In genomic region chr5:76401801-76402250, GRCh38 we compare ENCODE assay signal across 8 cellular contexts. TPM values are rescaled to one million over a fixed set of nuclear protein-coding genes. Genes with fewer than 3 reads are reported as not detected.
DNase-seq lines count a peak whose midpoint lies in the region; ATAC-seq, FAIRE-seq and TF ChIP-seq lines count a peak whose summit lies in the region.

No MANE protein-coding gene starts in this region.

- in situ Hi-C loops in GM13977 (cut with MboI; ENCODE audit: low pct_unique_long_range_greater_than_20kb, low sequenced_read_pairs, unreplicated experiment), result loop anchor here (10.0 kb wide), 1 partner anchor 143 kb away; no protein-coding TSS in a partner anchor
- in situ Hi-C loops in HepG2 (cut with HindIII; ENCODE audit: extremely low pct_ligation_motif_present, low pct_unique_long_range_greater_than_20kb), result loop anchor here (5.0 kb wide), 2 partner anchors 55 to 140 kb away; no protein-coding TSS in a partner anchor

- H2AFZ ChIP-seq in HepG2 (ENCODE audit: low read length), result no peak overlapping the region
- H2AFZ ChIP-seq in osteoblast (ENCODE audit: low read length), result no peak overlapping the region

- H3K4me1 Mint-ChIP-seq in activated CD8-positive, alpha-beta T cell treated with anti-CD3 and anti-CD28 coated beads for 36 hours (ENCODE audit: low read depth), result peaks cover 44% of the 10 kb centered on the region

- H3K9me3 ChIP-seq in HepG2 (ENCODE audit: low read length), result no peaks in the 10 kb centered on the region
- H3K9me3 ChIP-seq in thoracic aorta, result no peaks in the 10 kb centered on the region
- H3K9me3 ChIP-seq in osteoblast (ENCODE audit: low read depth, low read length), result no peaks in the 10 kb centered on the region

- H3K4me2 ChIP-seq in HepG2 (ENCODE audit: low read depth, low read length), result peak overlapping the region; percentile 90
- H3K4me2 ChIP-seq in osteoblast (ENCODE audit: insufficient read depth, low read length), result no peak overlapping the region

- peaks cover 48% of the 10 kb centered on the region for H3K4me1 ChIP-seq in HepG2 (ENCODE audit: insufficient read depth, low read length)
- peaks cover 0 to 16% of the 10 kb centered on the region in 2 donors for H3K4me1 ChIP-seq in thoracic aorta (ENCODE audit: control insufficient read depth in 1 of 2, low read depth in 2 of 2)
- H3K4me1 ChIP-seq in osteoblast (ENCODE audit: insufficient read depth, low read length), result no peaks in the 10 kb centered on the region

- peaks cover 2% of the 10 kb centered on the region for H3K36me3 Mint-ChIP-seq in activated CD8-positive, alpha-beta T cell treated with anti-CD3 and anti-CD28 coated beads for 36 hours (ENCODE audit: low read depth)

- no TSS peak for BruUV-seq in HepG2 (replicated peaks; lab: Mats Ljungman, UMichigan)

- no peaks in the 10 kb centered on the region for H4K20me1 ChIP-seq in HepG2 (ENCODE audit: insufficient read depth, low read length)
- H4K20me1 ChIP-seq in osteoblast (ENCODE audit: insufficient read depth, low read length), result no peaks in the 10 kb centered on the region

- CTCF ChIA-PET in activated CD8-positive, alpha-beta T cell treated with anti-CD3 and anti-CD28 coated beads for 36 hours (lab: Charles Lee), result interaction anchor here (0.8 to 5.1 kb wide), 13 partner anchors 8 to 227 kb away, joined by 3 to 62 read pairs (median 5); no protein-coding TSS in a partner anchor
- CTCF ChIA-PET in HepG2 (lab: Yijun Ruan, JAX; ENCODE audit: low intra/inter-chr PET ratio, low total read pairs), result interaction anchor here (1.8 to 2.9 kb wide), 2 partner anchors 64 to 143 kb away, joined by 5 to 21 read pairs; no protein-coding TSS in a partner anchor

- H3K27ac ChIP-seq in HepG2 (ENCODE audit: extremely low read length, insufficient read depth, low read length), result no peak overlapping the region
- peak overlapping the region in 1 of 2 donors; percentile 13 for H3K27ac ChIP-seq in thoracic aorta
- H3K27ac ChIP-seq in osteoblast (ENCODE audit: low read depth, low read length), result no peak overlapping the region

- H3K9ac ChIP-seq in HepG2 (ENCODE audit: insufficient read depth, low read depth, low read length), result peak overlapping the region; percentile 92; the same call in 1 of the 2 replicates

- no peak for TF ChIP-seq POLR2A in HepG2 (IDR thresholded peaks at IDR 0.05; ENCODE audit: insufficient read depth in 1 of 2, low read depth in 2 of 2, low read length in 2 of 2)

- peak overlapping the region; percentile 98 for H3K27ac Mint-ChIP-seq in activated CD8-positive, alpha-beta T cell treated with anti-CD3 and anti-CD28 coated beads for 36 hours

- H3K36me3 ChIP-seq in HepG2 (replicated peaks in 1 of 2; ENCODE audit: control insufficient read depth in 1 of 2, insufficient read depth in 2 of 2, low read length in 2 of 2) (no peaks in the 10 kb centered on the region), thoracic aorta (no peaks in the 10 kb centered on the region), osteoblast (ENCODE audit: insufficient read depth, low read length) (no peaks in the 10 kb centered on the region)

- peak overlapping the region; percentile 64 to 90 (median 77) for H3K4me3 ChIP-seq in HepG2 (replicated peaks in 1 of 3; ENCODE audit: insufficient read depth in 1 of 3, low read depth in 2 of 3, low read length in 3 of 3)
- H3K4me3 ChIP-seq in thoracic aorta, result peak overlapping the region; percentile 79
- no peak overlapping the region for H3K4me3 ChIP-seq in osteoblast (ENCODE audit: insufficient read depth, low read length)

- peaks cover 28% of the 10 kb centered on the region for H3K79me2 ChIP-seq in HepG2 (ENCODE audit: insufficient read depth, low read length)
- no peaks in the 10 kb centered on the region for H3K79me2 ChIP-seq in osteoblast (ENCODE audit: insufficient read depth, low read length)

- no peak for TF ChIP-seq EP300 in HepG2 (IDR thresholded peaks at IDR 0.05; ENCODE audit: low read depth in 2 of 2, low read length in 2 of 2)
- no peak for TF ChIP-seq EP300 in HepG2 (CRISPR knock-in tag; IDR thresholded peaks at IDR 0.05; ENCODE audit: borderline replicate concordance)

- DNase-seq in GM13977 (ENCODE audit: low spot score) (peak; percentile 31), HepG2 (ENCODE audit: low spot score) (no peak), thoracic aorta (ENCODE audit: low spot score) (no peak), osteoblast (ENCODE audit: insufficient read length, low spot score, missing footprints) (no peak), NCI-H1930 (lab: John Stamatoyannopoulos, UW) (no peak)
- DNase-seq in activated CD8-positive, alpha-beta T cell treated with anti-CD3 and anti-CD28 coated beads for 36 hours, result peak; percentile 49

- intact Hi-C loops in activated CD8-positive, alpha-beta T cell treated with anti-CD3 and anti-CD28 coated beads for 36 hours (cut with micrococcal nuclease), result loop anchor here (5.0 kb wide), 1 partner anchor 75 kb away; no protein-coding TSS in a partner anchor
- intact Hi-C loops in HepG2 (cut with micrococcal nuclease; ENCODE audit: unreplicated experiment), result loop anchor here (5.0 kb wide), 3 partner anchors 35 to 180 kb away; no protein-coding TSS in a partner anchor

- no peaks in the 10 kb centered on the region for H3K9me3 Mint-ChIP-seq in activated CD8-positive, alpha-beta T cell treated with anti-CD3 and anti-CD28 coated beads for 36 hours

- POLR2A ChIA-PET in activated CD8-positive, alpha-beta T cell treated with anti-CD3 and anti-CD28 coated beads for 36 hours (lab: Charles Lee), result interaction anchor here (1.1 to 3.9 kb wide), 8 partner anchors 10 to 145 kb away, joined by 3 to 53 read pairs (median 6); no protein-coding TSS in a partner anchor
- POLR2A ChIA-PET in HepG2 (lab: Yijun Ruan, JAX), result interaction anchor here (0.6 to 1.2 kb wide), 4 partner anchors 12 to 145 kb away, joined by 3 to 6 read pairs (median 4); no protein-coding TSS in a partner anchor

- no peak for FAIRE-seq in HepG2 (lab: Jason Lieb, UNC)

- H3K4me3 Mint-ChIP-seq in activated CD8-positive, alpha-beta T cell treated with anti-CD3 and anti-CD28 coated beads for 36 hours, result peak overlapping the region; percentile 87

- no peak for TF ChIP-seq RAD21 in HepG2 (CRISPR knock-in tag; IDR thresholded peaks at IDR 0.05)

- H3K27me3 ChIP-seq in HepG2 (ENCODE audit: control insufficient read depth in 1 of 2, insufficient read depth in 2 of 2, low read length in 2 of 2), result no peaks in the 10 kb centered on the region
- H3K27me3 ChIP-seq in thoracic aorta (replicated peaks; ENCODE audit: insufficient read depth), result no peaks in the 10 kb centered on the region
- H3K27me3 ChIP-seq in osteoblast (ENCODE audit: insufficient read depth, low read length), result peaks cover 28% of the 10 kb centered on the region

- ATAC-seq in HG02798 (IDR thresholded peaks at IDR 0.05; ENCODE audit: poor library complexity, unreplicated experiment) (peak; percentile 27), HepG2 (no peak), thoracic aorta (ENCODE audit: insufficient number of reproducible peaks, low FRiP score, low read depth) (no peak), esophagus mucosa (no peak)
- ATAC-seq in activated CD8-positive, alpha-beta T cell treated with anti-CD3 and anti-CD28 coated beads for 36 hours, result no peak

- WGBS in HepG2 (ENCODE audit: low lambda C conversion rate), result 19% methylated on average over 11 of the region's 11 CpGs

- TF ChIP-seq CTCF in GM13977 (IDR thresholded peaks at IDR 0.05; ENCODE audit: extremely low read depth, insufficient read depth, missing control alignments), result no peak
- TF ChIP-seq CTCF in activated CD8-positive, alpha-beta T cell treated with anti-CD3 and anti-CD28 coated beads for 36 hours (IDR thresholded peaks at IDR 0.05), result no peak
- TF ChIP-seq CTCF in HepG2 (CRISPR knock-in tag; IDR thresholded peaks at IDR 0.05), result no peak
- TF ChIP-seq CTCF in thoracic aorta (IDR thresholded peaks at IDR 0.05), result no peak
- no peak for TF ChIP-seq CTCF in osteoblast (IDR thresholded peaks at IDR 0.05; ENCODE audit: extremely low read depth, low read depth, low read length)

- H3K27me3 Mint-ChIP-seq in activated CD8-positive, alpha-beta T cell treated with anti-CD3 and anti-CD28 coated beads for 36 hours, result no peaks in the 10 kb centered on the region

TF ChIP-seq in HepG2, 621 proteins besides CTCF, POLR2A, EP300 and RAD21 (continues in another document):
- no peak for TF ChIP-seq ISX (CRISPR knock-in tag; conservative IDR thresholded peaks at IDR 0.05)
- TF ChIP-seq AGO2 (optimal IDR thresholded peaks at IDR 0.05; ENCODE audit: low read depth, low read length), result no peak
- TF ChIP-seq FOXC1 (CRISPR knock-in tag; IDR thresholded peaks at IDR 0.05; ENCODE audit: borderline replicate concordance), result no peak

RNA-seq across cellular contexts. Expression of gene IQGAP2, which starts 1.3 kb away (rescaled TPM):
- total RNA-seq in activated CD8-positive, alpha-beta T cell treated with anti-CD3 and anti-CD28 coated beads for 36 hours, result 10 to 100 TPM; 37.7 to 39.1 TPM
- total RNA-seq in HepG2 (2016; rRNA removed; fragmentation: Illumina TruSeq; extraction: Trizol) (83.3 and 143 TPM in 2 replicates), thoracic aorta (10 to 100 TPM; 15.3 to 17.6 TPM), osteoblast (0.29 and 0.36 TPM in 2 replicates), esophagus mucosa (4.2 TPM)
- 6.8 and 9.5 TPM in 2 replicates for total RNA-seq in HepG2 (2016; cell fraction: cytosol; rRNA removed; fragmentation: Illumina TruSeq; extraction: Trizol; ENCODE audit: low read depth)
- 75.6 and 141 TPM in 2 replicates for total RNA-seq in HepG2 (2016; cell fraction: insoluble cytoplasmic fraction; rRNA removed; fragmentation: Illumina TruSeq; extraction: Trizol)
- total RNA-seq in HepG2 (2016; cell fraction: membrane; rRNA removed; fragmentation: Illumina TruSeq; extraction: Trizol), result 20.0 and 24.2 TPM in 2 replicates
- 81.7 and 84.7 TPM in 2 replicates for total RNA-seq in HepG2 (2016; cell fraction: nucleus; rRNA removed; fragmentation: Illumina TruSeq; extraction: Trizol)
- polyA plus RNA-seq in HepG2 (2011; rRNA removed), result 29.7 and 35.2 TPM in 2 replicates
- polyA plus RNA-seq in HepG2 (2011; cell fraction: cytosol; rRNA removed), result 21.8 and 27.0 TPM in 2 replicates
- polyA plus RNA-seq in HepG2 (2011; cell fraction: nucleus; rRNA removed), result 16.5 and 22.9 TPM in 2 replicates
- 43.2 and 55.6 TPM in 2 replicates for polyA plus RNA-seq in HepG2 (2012)
- 2.5 and 3.4 TPM in 2 replicates for polyA plus RNA-seq in HepG2 (2016; cell fraction: cytosol; fragmentation: Illumina TruSeq; extraction: Trizol; ENCODE audit: low read depth)
- 131 and 137 TPM in 2 replicates for polyA plus RNA-seq in HepG2 (2016; cell fraction: insoluble cytoplasmic fraction; fragmentation: Illumina TruSeq; extraction: Trizol; ENCODE audit: low read depth)
- 10.6 and 10.9 TPM in 2 replicates for polyA plus RNA-seq in HepG2 (2016; cell fraction: membrane; fragmentation: Illumina TruSeq; extraction: Trizol; ENCODE audit: low read depth)
- polyA plus RNA-seq in HepG2 (2016; cell fraction: nucleus; fragmentation: Illumina TruSeq; extraction: Trizol; ENCODE audit: insufficient read depth, low read depth), result 77.5 and 91.9 TPM in 2 replicates
- polyA minus RNA-seq in HepG2 (2011; rRNA and poly(A)+ RNA removed; ENCODE audit: low replicate concordance), result 0.21 and 25.1 TPM in 2 replicates
- polyA minus RNA-seq in HepG2 (2011; cell fraction: cytosol; rRNA and poly(A)+ RNA removed), result 51.9 and 82.7 TPM in 2 replicates
- 85.0 and 104 TPM in 2 replicates for polyA minus RNA-seq in HepG2 (2011; cell fraction: nucleus; rRNA and poly(A)+ RNA removed)

Comparison
In these comparisons a context has a peak if more than half of its experiments do, and no peak if none do; other contexts are left out.
1. DNase-seq: peak in GM13977 (single experiment) and activated CD8-positive, alpha-beta T cell treated with anti-CD3 and anti-CD28 coated beads for 36 hours (single experiment); none in HepG2 (single experiment), thoracic aorta (single experiment), osteoblast (single experiment) and NCI-H1930 (0 of 2).